21 cellular contexts compared by ENCODE assay signal in genomic region chr9:86445636-86446035, GRCh38.
"Had no signal": no experiment of that assay in that cellular context is flagged by ENCODE, and none has a peak within 500 bp of the region (broad histone marks: within the 10 kb centered on the region; RNA-seq: fewer than 3 reads in every experiment).

No MANE protein-coding gene starts in this region.

- H3K4me3 ChIP-seq: colonic mucosa, esophagus squamous epithelium, gastroesophageal sphincter, mucosa of descending colon, right atrium auricular region, skin epidermis, tibial artery had no signal

- ATAC-seq: activated CD4-positive, alpha-beta T cell treated with anti-CD3 and anti-CD28 coated beads for 36 hours; activated CD8-positive, alpha-beta memory T cell treated with anti-CD3 and anti-CD28 coated beads, Interleukin-2, amount 10 ng/mL, durations not matched to agents 7 days and 5 days; activated naive CD8-positive, alpha-beta T cell treated with anti-CD3 and anti-CD28 coated beads, Interleukin-2, amount 50 U/mL, for 24 hours; gastroesophageal sphincter; left lobe of liver; mucosa of descending colon; natural killer cell treated with Interleukin-12 subunit alpha and Interleukin-12 subunit beta and Interleukin-15 and Interleukin-18, amount 100 ng/mL, for 72 hours; stimulated activated naive B cell treated with anti-CD40 and anti-IgM and Interleukin-4, amounts not matched to agents 10 μg/mL and 1 μg/mL and 100 μg/mL, for 72 hours had no signal

- H3K4me1 ChIP-seq: colonic mucosa, esophagus squamous epithelium, gastroesophageal sphincter, right atrium auricular region, tibial artery had no signal

- DNase-seq: activated CD4-positive, alpha-beta memory T cell treated with anti-CD3 and anti-CD28 coated beads for 36 hours; activated CD4-positive, alpha-beta T cell treated with anti-CD3 and anti-CD28 coated beads for 36 hours; activated CD8-positive, alpha-beta memory T cell treated with anti-CD3 and anti-CD28 coated beads, Interleukin-2, amount 10 ng/mL, durations not matched to agents 7 days and 5 days; activated naive CD4-positive, alpha-beta T cell treated with anti-CD3 and anti-CD28 coated beads for 36 hours; activated naive CD8-positive, alpha-beta T cell treated with anti-CD3 and anti-CD28 coated beads, Interleukin-2, amount 50 U/mL, for 24 hours; activated T-cell treated with anti-CD3 and anti-CD28 coated beads, Interleukin-2, amount 50 U/mL, for 1 hour; caudate nucleus; colonic mucosa; esophagus squamous epithelium; mucosa of descending colon; nucleus accumbens; stimulated activated CD4-positive, alpha-beta T cell treated with anti-CD3 and anti-CD28 coated beads, Interleukin-15, amount 100 ng/mL, for 24 hours; stimulated activated CD4-positive, alpha-beta T cell treated with anti-CD3 and anti-CD28 coated beads, Interleukin-4, amount 100 ng/mL, for 1 hour; stimulated activated naive B cell treated with anti-CD40 and anti-IgM and Interleukin-4, amounts not matched to agents 10 μg/mL and 1 μg/mL and 100 μg/mL, for 72 hours; T-helper 2 cell; tibial artery had no signal

- H3K36me3 ChIP-seq: colonic mucosa, esophagus squamous epithelium, gastroesophageal sphincter, right atrium auricular region, tibial artery had no signal

- H3K9me3 ChIP-seq: colonic mucosa, esophagus squamous epithelium, gastroesophageal sphincter, mucosa of descending colon, right atrium auricular region, tibial artery had no signal

- H3K27ac ChIP-seq: colonic mucosa, esophagus squamous epithelium, gastroesophageal sphincter, right atrium auricular region, skin epidermis, tibial artery had no signal

- H3K27me3 ChIP-seq: colonic mucosa, esophagus squamous epithelium, gastroesophageal sphincter, right atrium auricular region, tibial artery had no signal
